Comparison of ENCODE assay signal across 36 cellular contexts in the genomic region with DNA sequence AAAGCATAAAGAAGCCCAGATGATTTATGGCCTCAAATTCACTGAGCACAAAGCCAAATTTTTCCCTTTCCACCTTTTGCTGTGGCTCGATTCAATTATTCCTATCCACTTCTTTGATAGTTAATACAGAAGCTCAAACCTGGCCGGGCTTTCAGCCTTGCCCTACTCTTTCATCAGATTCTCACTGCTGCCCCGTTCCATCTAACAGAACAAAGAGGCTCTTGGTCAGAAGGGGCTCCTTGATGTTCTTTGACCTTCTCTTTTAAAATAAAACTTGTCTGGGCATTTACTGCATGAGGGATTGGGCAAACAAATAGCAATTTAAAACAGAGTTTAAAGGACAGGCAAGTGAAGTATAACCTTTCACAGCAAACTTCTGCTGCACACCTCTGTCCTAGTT. TPM values are rescaled to one million over a fixed set of nuclear protein-coding genes. Genes with fewer than 3 reads are reported as not detected.
"Had no signal": no experiment of that assay in that cellular context is flagged by ENCODE, and none has a peak within 500 bp of the region (broad histone marks: within the 10 kb centered on the region; RNA-seq: fewer than 3 reads in every experiment).

No MANE protein-coding gene starts in this region.

- H3K9me3 ChIP-seq: adrenal gland, ascending aorta, breast epithelium had no signal

- H3K4me1 Mint-ChIP-seq: activated B cell treated with CpG ODN at 0.5 μM for 24 hours; activated CD4-positive, alpha-beta T cell treated with anti-CD3 and anti-CD28 coated beads, Interleukin-2, amount 10 ng/mL, durations not matched to agents 24 days and 14 days; activated naive CD8-positive, alpha-beta T cell treated with anti-CD3 and anti-CD28 coated beads for 36 hours; activated T-helper 17 cell treated with anti-CD3 and anti-CD28 coated beads, Interleukin-2, amount 50 U/mL, for 72 hours had no signal

- ATAC-seq: activated CD8-positive, alpha-beta T cell treated with anti-CD3 and anti-CD28 coated beads for 36 hours; activated naive CD4-positive, alpha-beta T cell treated with anti-CD3 and anti-CD28 coated beads, Interleukin-2, amount 50 U/mL, for 72 hours; activated T-cell treated with anti-CD3 and anti-CD28 coated beads, Interleukin-2, amount 50 U/mL, for 4 hours; activated T-cell treated with anti-CD3 and anti-CD28 coated beads, Interleukin-2, amount 50 U/mL, for 72 hours; activated T-helper 17 cell treated with anti-CD3 and anti-CD28 coated beads, Interleukin-2, amount 50 U/mL, for 72 hours had no signal

- H3K4me3 ChIP-seq: adrenal gland, ascending aorta, breast epithelium had no signal

- H3K36me3 ChIP-seq: adrenal gland, ascending aorta, brain microvascular endothelial cell, breast epithelium, WERI-Rb-1 had no signal

- DNase-seq: activated B cell treated with CpG ODN at 0.5 μM for 24 hours; activated CD4-positive, alpha-beta memory T cell treated with anti-CD3 and anti-CD28 coated beads for 36 hours; activated CD4-positive, alpha-beta T cell treated with anti-CD3 and anti-CD28 coated beads for 4 hours; activated CD4-positive, alpha-beta T cell treated with anti-CD3 and anti-CD28 coated beads, Interleukin-2, amount 10 ng/mL, durations not matched to agents 24 days and 14 days; activated CD4-positive, alpha-beta T cell treated with anti-CD3 and anti-CD28 coated beads, Interleukin-2, amount 50 U/mL, for 1 hour; activated CD4-positive, alpha-beta T cell treated with anti-CD3 and anti-CD28 coated beads, Interleukin-2, amount 50 U/mL, for 4 hours; activated CD4-positive, CD25-positive, alpha-beta regulatory T cell treated with anti-CD3 and anti-CD28 coated beads, Interleukin-2, amount 50 U/mL, for 72 hours; activated CD8-positive, alpha-beta memory T cell treated with anti-CD3 and anti-CD28 coated beads, Interleukin-2, amount 50 U/mL, for 4 hours; activated CD8-positive, alpha-beta T cell treated with anti-CD3 and anti-CD28 coated beads for 36 hours; activated effector memory CD4-positive, alpha-beta T cell treated with anti-CD3 and anti-CD28 coated beads, Interleukin-2, amount 50 U/mL, for 16 hours; activated gamma-delta T cell treated with Interleukin-2 at 50 U/mL for 16 hours; activated naive CD4-positive, alpha-beta T cell; activated naive CD4-positive, alpha-beta T cell treated with anti-CD3 and anti-CD28 coated beads for 36 hours; activated naive CD4-positive, alpha-beta T cell treated with anti-CD3 and anti-CD28 coated beads, Interleukin-2, amount 50 U/mL, for 16 hours; activated naive CD8-positive, alpha-beta T cell treated with anti-CD3 and anti-CD28 coated beads for 36 hours; activated T-cell treated with anti-CD3 and anti-CD28 coated beads for 4 hours; activated T-cell treated with anti-CD3 and anti-CD28 coated beads, Interleukin-2, amount 50 U/mL, for 1 hour; activated T-cell treated with anti-CD3 and anti-CD28 coated beads, Interleukin-2, amount 50 U/mL, for 4 hours; activated T-cell treated with anti-CD3 and anti-CD28 coated beads, Interleukin-2, amount 50 U/mL, for 72 hours; adrenal gland; amniotic stem cell; brain microvascular endothelial cell; central memory CD4-positive, alpha-beta T cell; T-helper 1 cell; T-helper 2 cell; T-helper 9 cell; WERI-Rb-1 had no signal

- H3K27me3 ChIP-seq: adrenal gland, ascending aorta, brain microvascular endothelial cell, breast epithelium had no signal

- H3K27ac ChIP-seq: adrenal gland, ascending aorta, brain microvascular endothelial cell, breast epithelium, WERI-Rb-1 had no signal

- H3K27ac Mint-ChIP-seq: activated B cell treated with CpG ODN at 0.5 μM for 24 hours; activated CD4-positive, alpha-beta memory T cell treated with anti-CD3 and anti-CD28 coated beads for 36 hours; activated CD4-positive, alpha-beta T cell treated with anti-CD3 and anti-CD28 coated beads, Interleukin-2, amount 10 ng/mL, durations not matched to agents 24 days and 14 days; activated CD8-positive, alpha-beta T cell treated with anti-CD3 and anti-CD28 coated beads for 36 hours; activated naive CD4-positive, alpha-beta T cell treated with anti-CD3 and anti-CD28 coated beads for 36 hours; activated naive CD4-positive, alpha-beta T cell treated with anti-CD3 and anti-CD28 coated beads, Interleukin-2, amount 50 U/mL, for 72 hours; activated naive CD8-positive, alpha-beta T cell treated with anti-CD3 and anti-CD28 coated beads for 36 hours; activated T-cell treated with anti-CD3 and anti-CD28 coated beads, Interleukin-2, amount 50 U/mL, for 72 hours; activated T-helper 1 cell treated with anti-CD3 and anti-CD28 coated beads, Interleukin-12 subunit alpha, Interleukin-12 subunit beta, Interleukin-2, Interleukin-4 antibody, amounts not matched to agents 30 ng/mL and 10 ng/mL and 1 ng/mL, durations not matched to agents 14 hours and 24 hours and 36 hours; activated T-helper 17 cell treated with anti-CD3 and anti-CD28 coated beads, Interleukin-2, amount 50 U/mL, for 72 hours; T-helper 1 cell treated with Interleukin-12 subunit alpha and Interleukin-12 subunit beta and Interleukin-4 antibody, amounts not matched to agents 30 μg/mL and 1 μg/mL, for 36 hours; T-helper 2 cell treated with Interferon-gamma antibody and Interleukin-4, amounts not matched to agents 5 μg/mL and 100 μg/mL, for 36 hours had no signal

- H3K27me3 Mint-ChIP-seq: activated CD8-positive, alpha-beta T cell treated with anti-CD3 and anti-CD28 coated beads for 36 hours had no signal

- H3K4me3 Mint-ChIP-seq: activated B cell treated with CpG ODN at 0.5 μM for 24 hours; activated CD4-positive, alpha-beta memory T cell treated with anti-CD3 and anti-CD28 coated beads for 36 hours; activated CD4-positive, alpha-beta T cell treated with anti-CD3 and anti-CD28 coated beads, Interleukin-2, amount 10 ng/mL, durations not matched to agents 24 days and 14 days; activated CD8-positive, alpha-beta T cell treated with anti-CD3 and anti-CD28 coated beads for 36 hours; activated naive CD4-positive, alpha-beta T cell treated with anti-CD3 and anti-CD28 coated beads for 36 hours; activated naive CD8-positive, alpha-beta T cell treated with anti-CD3 and anti-CD28 coated beads for 36 hours; activated T-cell treated with anti-CD3 and anti-CD28 coated beads, Interleukin-2, amount 50 U/mL, for 4 hours; activated T-cell treated with anti-CD3 and anti-CD28 coated beads, Interleukin-2, amount 50 U/mL, for 72 hours; activated T-helper 1 cell treated with anti-CD3 and anti-CD28 coated beads, Interleukin-12 subunit alpha, Interleukin-12 subunit beta, Interleukin-2, Interleukin-4 antibody, amounts not matched to agents 30 ng/mL and 10 ng/mL and 1 ng/mL, durations not matched to agents 14 hours and 24 hours and 36 hours; activated T-helper 17 cell treated with anti-CD3 and anti-CD28 coated beads, Interleukin-2, amount 50 U/mL, for 72 hours; T-helper 1 cell treated with Interleukin-12 subunit alpha and Interleukin-12 subunit beta and Interleukin-4 antibody, amounts not matched to agents 30 μg/mL and 1 μg/mL, for 36 hours; T-helper 2 cell treated with Interferon-gamma antibody and Interleukin-4, amounts not matched to agents 5 μg/mL and 100 μg/mL, for 36 hours had no signal

- H3K36me3 Mint-ChIP-seq: activated CD4-positive, alpha-beta memory T cell treated with anti-CD3 and anti-CD28 coated beads for 36 hours; activated naive CD4-positive, alpha-beta T cell treated with anti-CD3 and anti-CD28 coated beads, Interleukin-2, amount 50 U/mL, for 72 hours; activated naive CD8-positive, alpha-beta T cell treated with anti-CD3 and anti-CD28 coated beads for 36 hours had no signal

- H3K9me3 Mint-ChIP-seq: activated B cell treated with CpG ODN at 0.5 μM for 24 hours; activated CD4-positive, alpha-beta memory T cell treated with anti-CD3 and anti-CD28 coated beads for 36 hours; activated CD4-positive, alpha-beta T cell treated with anti-CD3 and anti-CD28 coated beads, Interleukin-2, amount 10 ng/mL, durations not matched to agents 24 days and 14 days; activated CD8-positive, alpha-beta T cell treated with anti-CD3 and anti-CD28 coated beads for 36 hours; activated naive CD4-positive, alpha-beta T cell treated with anti-CD3 and anti-CD28 coated beads for 36 hours; activated naive CD8-positive, alpha-beta T cell treated with anti-CD3 and anti-CD28 coated beads for 36 hours; activated T-cell treated with anti-CD3 and anti-CD28 coated beads, Interleukin-2, amount 50 U/mL, for 4 hours; activated T-cell treated with anti-CD3 and anti-CD28 coated beads, Interleukin-2, amount 50 U/mL, for 72 hours; activated T-helper 1 cell treated with anti-CD3 and anti-CD28 coated beads, Interleukin-12 subunit alpha, Interleukin-12 subunit beta, Interleukin-2, Interleukin-4 antibody, amounts not matched to agents 30 ng/mL and 10 ng/mL and 1 ng/mL, durations not matched to agents 14 hours and 24 hours and 36 hours; activated T-helper 17 cell treated with anti-CD3 and anti-CD28 coated beads, Interleukin-2, amount 50 U/mL, for 72 hours; T-helper 1 cell treated with Interleukin-12 subunit alpha and Interleukin-12 subunit beta and Interleukin-4 antibody, amounts not matched to agents 30 μg/mL and 1 μg/mL, for 36 hours; T-helper 2 cell treated with Interferon-gamma antibody and Interleukin-4, amounts not matched to agents 5 μg/mL and 100 μg/mL, for 36 hours had no signal

- H3K4me1 ChIP-seq: adrenal gland, ascending aorta, breast epithelium had no signal

RNA-seq across cellular contexts. Expression of a gene that starts 9.8 kb away (rescaled TPM):
- total RNA-seq: activated B cell treated with CpG ODN at 0.5 μM for 24 hours; activated CD4-positive, alpha-beta memory T cell treated with anti-CD3 and anti-CD28 coated beads for 36 hours; activated CD4-positive, alpha-beta T cell treated with anti-CD3 and anti-CD28 coated beads, Interleukin-2, amount 10 ng/mL, durations not matched to agents 24 days and 14 days; activated CD8-positive, alpha-beta memory T cell treated with anti-CD3 and anti-CD28 coated beads for 36 hours; activated CD8-positive, alpha-beta T cell treated with anti-CD3 and anti-CD28 coated beads for 36 hours; activated naive CD4-positive, alpha-beta T cell treated with anti-CD3 and anti-CD28 coated beads for 36 hours; activated naive CD4-positive, alpha-beta T cell treated with anti-CD3 and anti-CD28 coated beads, Interleukin-2, amount 50 U/mL, for 72 hours; activated naive CD8-positive, alpha-beta T cell treated with anti-CD3 and anti-CD28 coated beads for 36 hours; activated T-cell treated with anti-CD3 and anti-CD28 coated beads, Interleukin-2, amount 50 U/mL, for 4 hours; activated T-cell treated with anti-CD3 and anti-CD28 coated beads, Interleukin-2, amount 50 U/mL, for 72 hours; activated T-helper 1 cell treated with anti-CD3 and anti-CD28 coated beads, Interleukin-12 subunit alpha, Interleukin-12 subunit beta, Interleukin-2, Interleukin-4 antibody, amounts not matched to agents 30 ng/mL and 10 ng/mL and 1 ng/mL, durations not matched to agents 14 hours and 24 hours and 36 hours; activated T-helper 17 cell treated with anti-CD3 and anti-CD28 coated beads, Interleukin-2, amount 50 U/mL, for 72 hours; adrenal gland; ascending aorta; cerebellum had no signal
- polyA plus RNA-seq: adrenal gland had no signal
